Comparison of ENCODE assay signal across 15 cellular contexts in the genomic region with DNA sequence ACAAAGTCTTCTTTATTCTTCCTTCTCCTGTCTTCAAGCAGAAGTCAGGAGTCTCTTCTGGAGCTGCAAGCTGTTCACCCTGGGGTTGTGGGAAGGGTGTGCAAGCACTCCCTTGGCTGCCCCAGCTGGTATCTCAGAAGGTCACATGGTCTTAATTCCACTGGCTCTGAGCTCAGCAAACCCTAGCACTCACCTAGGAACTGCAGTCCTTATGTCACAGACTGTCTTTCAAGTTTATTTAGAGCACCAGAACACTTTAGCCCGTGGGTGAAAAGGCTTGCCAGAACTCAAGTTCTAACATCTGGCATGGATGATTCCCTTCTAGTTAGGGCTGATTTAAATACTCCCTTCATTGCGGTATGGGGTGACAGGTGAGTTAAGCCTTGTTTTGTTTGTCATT.
A peak's percentile ranks its signal among the peaks of the same experiment; 100 is the strongest.
DNase-seq lines count a peak whose midpoint lies in the region; ATAC-seq, FAIRE-seq and TF ChIP-seq lines count a peak whose summit lies in the region.
"Had no signal": no experiment of that assay in that cellular context is flagged by ENCODE, and none has a peak within 500 bp of the region (broad histone marks: within the 10 kb centered on the region; RNA-seq: fewer than 3 reads in every experiment).

No MANE protein-coding gene starts in this region.

- DNase-seq in Right ventricle myocardium inferior (ENCODE audit: missing footprints) (no peak), left cardiac atrium (no peak), NCI-H2029 treated with DMSO at 0.1 percent for 48 hours (lab: John Stamatoyannopoulos, UW) (peak; percentile 89), RPMI8226 (peak; percentile 4), left colon (no peak), HCEC 1CT (no peak), GM12892 (ENCODE audit: insufficient read length) (no peak)
- DNase-seq: AML-193; CD4-positive, CD25-positive, alpha-beta regulatory T cell; IMR-90; NCI-H1417; NCI-H1930; NCI-H774 had no signal

- no peak for TF ChIP-seq POLR2A in GM12892 (IDR thresholded peaks at IDR 0.05; ENCODE audit: low read depth, low read length)

- ATAC-seq in Right ventricle myocardium inferior: peak; percentile 81
- ATAC-seq in left cardiac atrium: no peak
- ATAC-seq in left colon: peak; percentile 39
- ATAC-seq in HG03139 (IDR thresholded peaks at IDR 0.05; ENCODE audit: unreplicated experiment): no peak

- FAIRE-seq in GM12892 (lab: Jason Lieb, UNC): no peak
- FAIRE-seq: H54 had no signal

- intact Hi-C loops in Right ventricle myocardium inferior (cut with DNase I): no loop called here
- intact Hi-C loops in left cardiac atrium (cut with DNase I): no loop called here
- intact Hi-C loops in left colon (cut with DNase I, micrococcal nuclease): no loop called here

Comparison
In these comparisons a context has a peak if more than half of its experiments do, and no peak if none do; other contexts are left out.
1. ATAC-seq: peak in Right ventricle myocardium inferior (single experiment) and left colon (single experiment); none in left cardiac atrium (0 of 2) and HG03139 (single experiment).
2. DNase-seq: peak in NCI-H2029 treated with DMSO at 0.1 percent for 48 hours (single experiment) and RPMI8226 (single experiment); none in Right ventricle myocardium inferior (single experiment), left cardiac atrium (single experiment), left colon (0 of 2), HCEC 1CT (single experiment) and GM12892 (single experiment).